Comparison of ENCODE assay signal across 1 cellular context in the genomic region with DNA sequence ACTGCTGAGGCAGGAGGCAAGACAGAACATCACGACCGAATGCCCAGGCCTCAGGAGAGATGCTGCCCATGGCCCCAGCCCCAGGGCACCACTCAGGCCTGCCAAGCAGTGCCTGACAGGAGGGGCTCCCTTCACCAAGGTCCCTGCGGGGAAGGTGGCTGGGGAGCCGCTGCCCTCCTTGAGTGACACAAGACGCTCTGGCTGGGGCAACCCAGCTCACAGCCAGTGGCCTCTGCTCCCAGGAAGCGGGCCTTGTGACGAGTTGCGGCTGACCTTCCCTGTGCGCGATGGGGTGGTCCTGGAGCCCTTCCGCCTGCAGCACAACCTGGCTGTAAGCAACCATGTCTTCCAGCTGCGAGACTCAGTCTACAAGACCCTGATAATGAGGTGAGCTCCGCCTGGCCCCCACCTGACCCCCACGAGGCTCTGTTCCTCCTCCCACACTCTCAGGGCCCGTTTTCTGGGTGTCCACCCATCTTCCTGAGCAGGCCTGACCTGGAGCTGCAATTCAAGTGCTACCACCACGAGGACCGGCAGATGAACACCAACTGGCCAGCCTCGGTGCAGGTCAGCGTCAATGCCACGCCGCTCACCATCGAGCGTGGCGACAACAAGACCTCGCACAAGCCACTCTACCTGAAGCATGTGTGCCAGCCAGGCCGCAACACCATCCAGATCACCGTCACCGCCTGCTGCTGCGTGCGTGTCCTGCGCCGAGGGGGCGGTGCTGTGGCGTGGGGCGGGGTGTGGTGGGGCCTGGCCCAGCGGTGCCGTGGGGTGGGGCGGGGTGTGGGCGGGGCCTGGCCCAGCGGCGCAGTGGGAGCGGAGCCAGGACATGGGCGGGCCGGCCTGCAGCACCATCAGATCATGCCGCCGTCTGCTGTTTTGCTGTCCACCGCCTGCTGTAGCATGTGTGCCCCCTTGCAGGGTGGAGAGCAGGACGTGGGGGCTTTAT.
TF ChIP-seq lines count a peak whose summit lies in the region.

No MANE protein-coding gene starts in this region.

TF ChIP-seq in K562, 482 proteins besides CTCF, POLR2A, EP300 and RAD21 (continued from another document):
- TF ChIP-seq SIN3A (IDR thresholded peaks at IDR 0.05; ENCODE audit: borderline replicate concordance in 2 of 2, control insufficient read depth in 1 of 2, low read depth in 2 of 2, low read length in 2 of 2) (peak; percentile 77 to 85; a peak in 1 of 4 replicates), NFIC (IDR thresholded peaks at IDR 0.05) (peak; percentile 76), SETDB1 (IDR thresholded peaks at IDR 0.05; ENCODE audit: low read length) (no peak), GTF2E2 (tag; IDR thresholded peaks at IDR 0.05) (no peak), MXI1 (IDR thresholded peaks at IDR 0.05; ENCODE audit: low read depth, low read length) (peak; percentile 54; the same call in 1 of the 2 replicates), SAFB (IDR thresholded peaks at IDR 0.05; ENCODE audit: borderline replicate concordance, low read depth, low read length) (peak; percentile 48; the same call in 1 of the 2 replicates), NEUROD1 (IDR thresholded peaks at IDR 0.05; ENCODE audit: borderline replicate concordance, low read depth, low read length, partially characterized antibody) (no peak), ZNF589 (CRISPR knock-in tag; IDR thresholded peaks at IDR 0.05; ENCODE audit: low read depth) (peak; percentile 46; the same call in 1 of the 2 replicates), CBFB (CRISPR knock-in tag; IDR thresholded peaks at IDR 0.05) (no peak), ATF1 (CRISPR knock-in tag; IDR thresholded peaks at IDR 0.05) (peak; percentile 39; the same call in 1 of the 2 replicates), ATF1 (tag; IDR thresholded peaks at IDR 0.05) (peak; percentile 77), PHF8 (IDR thresholded peaks at IDR 0.05; ENCODE audit: borderline replicate concordance, low read length) (peak; percentile 83; the same call in 1 of the 2 replicates), RBM17 (IDR thresholded peaks at IDR 0.05; ENCODE audit: borderline replicate concordance, low read depth, low read length) (no peak), SAP30 (IDR thresholded peaks at IDR 0.05; ENCODE audit: borderline replicate concordance, insufficient read depth, low read depth, low read length, poor library complexity, severe bottlenecking) (peak; percentile 25), FOXM1 (IDR thresholded peaks at IDR 0.05; ENCODE audit: low read depth) (no peak), FOXM1 (CRISPR knock-in tag; IDR thresholded peaks at IDR 0.05; ENCODE audit: low read depth) (peak; percentile 81; the same call in 1 of the 2 replicates)
- TF ChIP-seq, protein P1, sequence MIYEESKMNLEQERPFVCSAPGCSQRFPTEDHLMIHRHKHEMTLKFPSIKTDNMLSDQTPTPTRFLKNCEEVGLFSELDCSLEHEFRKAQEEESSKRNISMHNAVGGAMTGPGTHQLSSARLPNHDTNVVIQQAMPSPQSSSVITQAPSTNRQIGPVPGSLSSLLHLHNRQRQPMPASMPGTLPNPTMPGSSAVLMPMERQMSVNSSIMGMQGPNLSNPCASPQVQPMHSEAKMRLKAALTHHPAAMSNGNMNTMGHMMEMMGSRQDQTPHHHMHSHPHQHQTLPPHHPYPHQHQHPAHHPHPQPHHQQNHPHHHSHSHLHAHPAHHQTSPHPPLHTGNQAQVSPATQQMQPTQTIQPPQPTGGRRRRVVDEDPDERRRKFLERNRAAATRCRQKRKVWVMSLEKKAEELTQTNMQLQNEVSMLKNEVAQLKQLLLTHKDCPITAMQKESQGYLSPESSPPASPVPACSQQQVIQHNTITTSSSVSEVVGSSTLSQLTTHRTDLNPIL (CRISPR knock-in tag; IDR thresholded peaks at IDR 0.05) = no peak
- TF ChIP-seq, protein P2, sequence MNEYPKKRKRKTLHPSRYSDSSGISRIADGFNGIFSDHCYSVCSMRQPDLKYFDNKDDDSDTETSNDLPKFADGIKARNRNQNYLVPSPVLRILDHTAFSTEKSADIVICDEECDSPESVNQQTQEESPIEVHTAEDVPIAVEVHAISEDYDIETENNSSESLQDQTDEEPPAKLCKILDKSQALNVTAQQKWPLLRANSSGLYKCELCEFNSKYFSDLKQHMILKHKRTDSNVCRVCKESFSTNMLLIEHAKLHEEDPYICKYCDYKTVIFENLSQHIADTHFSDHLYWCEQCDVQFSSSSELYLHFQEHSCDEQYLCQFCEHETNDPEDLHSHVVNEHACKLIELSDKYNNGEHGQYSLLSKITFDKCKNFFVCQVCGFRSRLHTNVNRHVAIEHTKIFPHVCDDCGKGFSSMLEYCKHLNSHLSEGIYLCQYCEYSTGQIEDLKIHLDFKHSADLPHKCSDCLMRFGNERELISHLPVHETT (CRISPR knock-in tag; conservative IDR thresholded peaks at IDR 0.05 in 1 of 2, IDR thresholded peaks at IDR 0.05 in 1 of 2) = peak in 1 of 2 experiments; percentile 47; a peak in 1 of 4 replicates
- TF ChIP-seq, protein P3, sequence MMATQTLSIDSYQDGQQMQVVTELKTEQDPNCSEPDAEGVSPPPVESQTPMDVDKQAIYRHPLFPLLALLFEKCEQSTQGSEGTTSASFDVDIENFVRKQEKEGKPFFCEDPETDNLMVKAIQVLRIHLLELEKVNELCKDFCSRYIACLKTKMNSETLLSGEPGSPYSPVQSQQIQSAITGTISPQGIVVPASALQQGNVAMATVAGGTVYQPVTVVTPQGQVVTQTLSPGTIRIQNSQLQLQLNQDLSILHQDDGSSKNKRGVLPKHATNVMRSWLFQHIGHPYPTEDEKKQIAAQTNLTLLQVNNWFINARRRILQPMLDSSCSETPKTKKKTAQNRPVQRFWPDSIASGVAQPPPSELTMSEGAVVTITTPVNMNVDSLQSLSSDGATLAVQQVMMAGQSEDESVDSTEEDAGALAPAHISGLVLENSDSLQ (IDR thresholded peaks at IDR 0.05) = peak; percentile 57
- TF ChIP-seq, protein P4, sequence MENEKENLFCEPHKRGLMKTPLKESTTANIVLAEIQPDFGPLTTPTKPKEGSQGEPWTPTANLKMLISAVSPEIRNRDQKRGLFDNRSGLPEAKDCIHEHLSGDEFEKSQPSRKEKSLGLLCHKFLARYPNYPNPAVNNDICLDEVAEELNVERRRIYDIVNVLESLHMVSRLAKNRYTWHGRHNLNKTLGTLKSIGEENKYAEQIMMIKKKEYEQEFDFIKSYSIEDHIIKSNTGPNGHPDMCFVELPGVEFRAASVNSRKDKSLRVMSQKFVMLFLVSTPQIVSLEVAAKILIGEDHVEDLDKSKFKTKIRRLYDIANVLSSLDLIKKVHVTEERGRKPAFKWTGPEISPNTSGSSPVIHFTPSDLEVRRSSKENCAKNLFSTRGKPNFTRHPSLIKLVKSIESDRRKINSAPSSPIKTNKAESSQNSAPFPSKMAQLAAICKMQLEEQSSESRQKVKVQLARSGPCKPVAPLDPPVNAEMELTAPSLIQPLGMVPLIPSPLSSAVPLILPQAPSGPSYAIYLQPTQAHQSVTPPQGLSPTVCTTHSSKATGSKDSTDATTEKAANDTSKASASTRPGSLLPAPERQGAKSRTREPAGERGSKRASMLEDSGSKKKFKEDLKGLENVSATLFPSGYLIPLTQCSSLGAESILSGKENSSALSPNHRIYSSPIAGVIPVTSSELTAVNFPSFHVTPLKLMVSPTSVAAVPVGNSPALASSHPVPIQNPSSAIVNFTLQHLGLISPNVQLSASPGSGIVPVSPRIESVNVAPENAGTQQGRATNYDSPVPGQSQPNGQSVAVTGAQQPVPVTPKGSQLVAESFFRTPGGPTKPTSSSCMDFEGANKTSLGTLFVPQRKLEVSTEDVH (IDR thresholded peaks at IDR 0.05; ENCODE audit: low read depth, partially characterized antibody) = peak; percentile 11
